ENCODE assay signal across 19 cellular contexts in the genomic region with DNA sequence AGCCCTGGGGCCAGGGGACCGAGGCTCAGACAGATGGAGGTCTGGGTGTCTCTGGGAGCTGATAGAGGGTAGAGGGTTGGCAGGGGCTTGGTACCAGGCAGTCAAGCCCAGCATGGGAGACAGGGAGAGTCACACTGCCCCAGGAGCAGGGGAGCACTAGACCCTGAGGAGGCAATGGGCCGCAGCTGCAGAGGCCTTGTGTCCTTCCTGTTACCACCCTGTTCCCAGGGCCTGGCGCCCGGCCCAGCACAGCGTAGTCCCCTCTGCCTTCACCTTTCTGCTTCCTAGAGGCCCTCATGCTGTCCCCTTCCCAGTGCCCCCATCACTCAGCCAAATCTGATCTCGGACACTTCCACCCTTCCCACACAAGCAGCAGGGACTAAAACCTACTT. TPM values are rescaled to one million over a fixed set of nuclear protein-coding genes. Genes with fewer than 3 reads are reported as not detected.
DNase-seq lines count a peak whose midpoint lies in the region; ATAC-seq and TF ChIP-seq lines count a peak whose summit lies in the region.
"Had no signal": no experiment of that assay in that cellular context is flagged by ENCODE, and none has a peak within 500 bp of the region (broad histone marks: within the 10 kb centered on the region; RNA-seq: fewer than 3 reads in every experiment).

No MANE protein-coding gene starts in this region.

- no peak for ATAC-seq in activated naive CD8-positive, alpha-beta T cell treated with anti-CD3 and anti-CD28 coated beads, Interleukin-2, amount 10 ng/mL, durations not matched to agents 7 days and 5 days (ENCODE audit: low read depth)
- ATAC-seq in left colon (peak; percentile 47), upper lobe of left lung (ENCODE audit: low FRiP score in 2 of 2) (no peak)
- ATAC-seq: gastrocnemius medialis; HCT116; naive thymus-derived CD4-positive, alpha-beta T cell had no signal

- no peak for TF ChIP-seq CTCF in upper lobe of left lung (IDR thresholded peaks at IDR 0.05)

- peaks cover 34% of the 10 kb centered on the region for H3K4me1 Mint-ChIP-seq in activated naive CD8-positive, alpha-beta T cell treated with anti-CD3 and anti-CD28 coated beads, Interleukin-2, amount 10 ng/mL, durations not matched to agents 7 days and 5 days
- H3K4me1 Mint-ChIP-seq in activated naive CD8-positive, alpha-beta T cell treated with anti-CD3 and anti-CD28 coated beads for 36 hours, result peaks cover 13% of the 10 kb centered on the region

- no peak for TF ChIP-seq EP300 in upper lobe of left lung (IDR thresholded peaks at IDR 0.05)

- no peak overlapping the region for H3K4me3 Mint-ChIP-seq in activated naive CD8-positive, alpha-beta T cell treated with anti-CD3 and anti-CD28 coated beads, Interleukin-2, amount 10 ng/mL, durations not matched to agents 7 days and 5 days
- H3K4me3 Mint-ChIP-seq in activated naive CD8-positive, alpha-beta T cell treated with anti-CD3 and anti-CD28 coated beads for 36 hours, result no peak overlapping the region
- H3K4me3 Mint-ChIP-seq: naive thymus-derived CD4-positive, alpha-beta T cell had no signal

- intact Hi-C loops in left colon (cut with DNase I, micrococcal nuclease), result no loop called here

- H3K36me3 ChIP-seq in KOPT-K1 (ENCODE audit: insufficient read depth, low read length) (no peaks in the 10 kb centered on the region), upper lobe of left lung (no peaks in the 10 kb centered on the region)
- H3K36me3 ChIP-seq: gastrocnemius medialis had no signal

- TF ChIP-seq POLR2A in upper lobe of left lung (IDR thresholded peaks at IDR 0.05), result no peak

- H3K27ac ChIP-seq in KOPT-K1 (ENCODE audit: low read depth, low read length, poor library complexity, severe bottlenecking) (peak overlapping the region; percentile 72), upper lobe of left lung (peak overlapping the region; percentile 11 to 83 (median 62))
- H3K27ac ChIP-seq: epithelial cell of prostate, gastrocnemius medialis had no signal

- no peaks in the 10 kb centered on the region for H3K36me3 Mint-ChIP-seq in activated naive CD8-positive, alpha-beta T cell treated with anti-CD3 and anti-CD28 coated beads, Interleukin-2, amount 10 ng/mL, durations not matched to agents 7 days and 5 days
- H3K36me3 Mint-ChIP-seq in activated naive CD8-positive, alpha-beta T cell treated with anti-CD3 and anti-CD28 coated beads for 36 hours, result no peaks in the 10 kb centered on the region
- H3K36me3 Mint-ChIP-seq: naive thymus-derived CD4-positive, alpha-beta T cell had no signal

- H3K9me3 Mint-ChIP-seq in activated naive CD8-positive, alpha-beta T cell treated with anti-CD3 and anti-CD28 coated beads, Interleukin-2, amount 10 ng/mL, durations not matched to agents 7 days and 5 days, result no peaks in the 10 kb centered on the region
- H3K9me3 Mint-ChIP-seq in activated naive CD8-positive, alpha-beta T cell treated with anti-CD3 and anti-CD28 coated beads for 36 hours, result no peaks in the 10 kb centered on the region
- H3K9me3 Mint-ChIP-seq: activated T-helper 2 cell treated with anti-CD3 and anti-CD28 coated beads, Interferon-gamma antibody, Interleukin-2, Interleukin-4, amounts not matched to agents 10 μg/mL and 5 μg/mL and 100 μg/mL, durations not matched to agents 14 hours and 24 hours and 36 hours; naive thymus-derived CD4-positive, alpha-beta T cell had no signal

- H3K9me3 ChIP-seq in KOPT-K1 (ENCODE audit: insufficient read depth, low read length, poor library complexity, severe bottlenecking) (no peaks in the 10 kb centered on the region), upper lobe of left lung (no peaks in the 10 kb centered on the region)
- H3K9me3 ChIP-seq: gastrocnemius medialis had no signal

- no peaks in the 10 kb centered on the region for H3K27me3 ChIP-seq in upper lobe of left lung
- H3K27me3 ChIP-seq: gastrocnemius medialis had no signal

- H3K4me3 ChIP-seq in upper lobe of left lung, result no peak overlapping the region
- H3K4me3 ChIP-seq: gastrocnemius medialis had no signal

- peaks cover 32 to 47% (median 39%) of the 10 kb centered on the region in 4 donors for H3K4me1 ChIP-seq in upper lobe of left lung
- H3K4me1 ChIP-seq: gastrocnemius medialis had no signal

- 55 to 64% methylated on average over 4 to 6 of the region's 6 CpGs for WGBS in upper lobe of left lung, 2 donors

- no peaks in the 10 kb centered on the region for H3K27me3 Mint-ChIP-seq in activated naive CD8-positive, alpha-beta T cell treated with anti-CD3 and anti-CD28 coated beads, Interleukin-2, amount 10 ng/mL, durations not matched to agents 7 days and 5 days
- H3K27me3 Mint-ChIP-seq in activated naive CD8-positive, alpha-beta T cell treated with anti-CD3 and anti-CD28 coated beads for 36 hours, result no peaks in the 10 kb centered on the region
- H3K27me3 Mint-ChIP-seq: naive thymus-derived CD4-positive, alpha-beta T cell had no signal

- H3K27ac Mint-ChIP-seq in activated naive CD8-positive, alpha-beta T cell treated with anti-CD3 and anti-CD28 coated beads, Interleukin-2, amount 10 ng/mL, durations not matched to agents 7 days and 5 days, result peak overlapping the region; percentile 74
- no peak overlapping the region for H3K27ac Mint-ChIP-seq in activated naive CD8-positive, alpha-beta T cell treated with anti-CD3 and anti-CD28 coated beads for 36 hours
- H3K27ac Mint-ChIP-seq: activated T-helper 2 cell treated with anti-CD3 and anti-CD28 coated beads, Interferon-gamma antibody, Interleukin-2, Interleukin-4, amounts not matched to agents 10 μg/mL and 5 μg/mL and 100 μg/mL, durations not matched to agents 14 hours and 24 hours and 36 hours; progenitor cell of endocrine pancreas had no signal

- POLR2A ChIA-PET in activated naive CD8-positive, alpha-beta T cell treated with anti-CD3 and anti-CD28 coated beads, Interleukin-2, amount 10 ng/mL, durations not matched to agents 7 days and 5 days (lab: Charles Lee), result interaction anchor here (1.0 to 2.6 kb wide), 4 partner anchors 9 to 34 kb away, joined by 3 to 16 read pairs (median 7); partner anchors contain the start of gene SH2D7

- no peak for DNase-seq in activated naive CD8-positive, alpha-beta T cell treated with anti-CD3 and anti-CD28 coated beads, Interleukin-2, amount 10 ng/mL, durations not matched to agents 7 days and 5 days
- DNase-seq in activated naive CD8-positive, alpha-beta T cell treated with anti-CD3 and anti-CD28 coated beads for 36 hours, result no peak
- DNase-seq in left colon (peak; percentile 63 to 77), upper lobe of left lung (peak in 1 of 2 donors; percentile 81), DMS53 treated with DMSO at 0.1 percent for 48 hours (lab: John Stamatoyannopoulos, UW; ENCODE audit: unreplicated experiment) (no peak), SHP77 (lab: John Stamatoyannopoulos, UW) (no peak), NCI-H2107 (lab: John Stamatoyannopoulos, UW) (no peak)
- DNase-seq: gastrocnemius medialis; GF-D8; naive thymus-derived CD4-positive, alpha-beta T cell; NCI-H2081 treated with DMSO at 0.1 percent for 48 hours; NCI-H524 had no signal

RNA-seq across cellular contexts. Expression of gene TBC1D2B, which starts 6.8 kb away (rescaled TPM):
- total RNA-seq in activated naive CD8-positive, alpha-beta T cell treated with anti-CD3 and anti-CD28 coated beads, Interleukin-2, amount 10 ng/mL, durations not matched to agents 7 days and 5 days, result 100 to 1,000 TPM; 123 to 125 TPM
- 10 to 100 TPM; 39.4 to 44.1 TPM for total RNA-seq in activated naive CD8-positive, alpha-beta T cell treated with anti-CD3 and anti-CD28 coated beads for 36 hours
- total RNA-seq in left colon, result 10 to 100 TPM; 41.3 to 63.5 TPM
- total RNA-seq in upper lobe of left lung, result 100 to 1,000 TPM in 1 of 6 donors, 10 to 100 TPM in 5; 31.5 to 103 (median 64.2) TPM

RNA-seq across cellular contexts. Expression of gene SH2D7, which starts 8.0 kb away (rescaled TPM):
- total RNA-seq in activated naive CD8-positive, alpha-beta T cell treated with anti-CD3 and anti-CD28 coated beads, Interleukin-2, amount 10 ng/mL, durations not matched to agents 7 days and 5 days, result under 1 TPM in 1 of 2 experiments, not detected in 1; 0.11 TPM
- total RNA-seq in activated naive CD8-positive, alpha-beta T cell treated with anti-CD3 and anti-CD28 coated beads for 36 hours, result not detected
- total RNA-seq in left colon, result 1 to 10 TPM in 1 of 2 donors, under 1 TPM in 1; 0.89 to 2.4 TPM
- under 1 TPM in 1 of 6 donors, not detected in 5; 0.09 TPM for total RNA-seq in upper lobe of left lung
- total RNA-seq: activated T-helper 2 cell treated with anti-CD3 and anti-CD28 coated beads, Interferon-gamma antibody, Interleukin-2, Interleukin-4, amounts not matched to agents 10 μg/mL and 5 μg/mL and 100 μg/mL, durations not matched to agents 14 hours and 24 hours and 36 hours; gastrocnemius medialis; lower leg skin; naive thymus-derived CD4-positive, alpha-beta T cell; OCI-LY7; progenitor cell of endocrine pancreas had no signal

RNA-seq across cellular contexts. Expression of gene CIB2, which starts 46.9 kb away (rescaled TPM):
- total RNA-seq in activated naive CD8-positive, alpha-beta T cell treated with anti-CD3 and anti-CD28 coated beads, Interleukin-2, amount 10 ng/mL, durations not matched to agents 7 days and 5 days, result 1 to 10 TPM in 1 of 2 experiments, under 1 TPM in 1; 0.88 to 1.5 TPM
- 1 to 10 TPM; 1.8 to 1.9 TPM for total RNA-seq in activated naive CD8-positive, alpha-beta T cell treated with anti-CD3 and anti-CD28 coated beads for 36 hours
- total RNA-seq in left colon (10 to 100 TPM; 12.0 to 19.7 TPM), upper lobe of left lung (1 to 10 TPM in 3 of 6 donors, under 1 TPM in 2, not detected in 1; 0.77 to 5.2 (median 1.2) TPM)

Comparison
In these comparisons a context has a peak if more than half of its experiments do, and no peak if none do; other contexts are left out.
1. DNase-seq: peak in left colon (2 of 2); none in activated naive CD8-positive, alpha-beta T cell treated with anti-CD3 and anti-CD28 coated beads, Interleukin-2, amount 10 ng/mL, durations not matched to agents 7 days and 5 days (single experiment), activated naive CD8-positive, alpha-beta T cell treated with anti-CD3 and anti-CD28 coated beads for 36 hours (single experiment), DMS53 treated with DMSO at 0.1 percent for 48 hours (single experiment), SHP77 (0 of 2) and NCI-H2107 (single experiment).